ENCODE assay signal across 18 cellular contexts in the genomic region with DNA sequence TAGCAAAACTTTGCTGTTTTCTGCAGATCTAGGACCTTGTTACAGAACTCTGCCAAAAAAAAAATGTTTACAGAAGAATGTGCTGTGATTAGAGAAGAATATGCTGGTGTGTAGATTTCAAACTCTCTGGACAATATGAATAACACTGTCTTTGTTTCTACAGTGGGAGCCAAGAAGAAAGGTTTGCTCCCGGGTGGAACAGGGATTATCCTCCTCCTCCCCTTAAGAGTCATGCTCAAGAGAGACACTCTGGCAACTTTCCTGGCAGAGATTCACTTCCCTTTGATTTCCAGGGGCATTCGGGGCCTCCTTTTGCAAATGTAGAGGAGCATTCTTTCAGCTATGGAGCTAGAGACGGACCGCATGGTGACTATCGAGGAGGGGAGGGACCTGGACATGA. TPM values are rescaled to one million over a fixed set of nuclear protein-coding genes. Genes with fewer than 3 reads are reported as not detected.
DNase-seq lines count a peak whose midpoint lies in the region; ATAC-seq and TF ChIP-seq lines count a peak whose summit lies in the region.
"Had no signal": no experiment of that assay in that cellular context is flagged by ENCODE, and none has a peak within 500 bp of the region (broad histone marks: within the 10 kb centered on the region; RNA-seq: fewer than 3 reads in every experiment).

No MANE protein-coding gene starts in this region.

- peak overlapping the region; percentile 24 for H3K27ac ChIP-seq in endodermal cell (ENCODE audit: low read depth, low read length)
- peak overlapping the region; percentile 41 to 76 for H3K27ac ChIP-seq in testis
- H3K27ac ChIP-seq: neutrophil had no signal

- POLR2A ChIA-PET in naive thymus-derived CD8-positive, alpha-beta T cell (lab: Charles Lee) = no interaction called here

- ATAC-seq in GM21381 (IDR thresholded peaks at IDR 0.05; ENCODE audit: unreplicated experiment) = no peak
- ATAC-seq in naive thymus-derived CD8-positive, alpha-beta T cell = no peak
- ATAC-seq: activated T-cell treated with anti-CD3 and anti-CD28 coated beads, Interleukin-2, amount 50 U/mL, for 72 hours had no signal

- TF ChIP-seq CTCF in endodermal cell (conservative IDR thresholded peaks at IDR 0.05) (no peak), testis (IDR thresholded peaks at IDR 0.05) (no peak)

- H3K4me3 ChIP-seq in MG63 = no peak overlapping the region
- no peak overlapping the region for H3K4me3 ChIP-seq in endodermal cell (ENCODE audit: low read length)
- H3K4me3 ChIP-seq in testis = no peak overlapping the region

- intact Hi-C loops in testis (cut with DNase I; ENCODE audit: low total_unique reads) = no loop called here

- H3K36me3 ChIP-seq in MG63 (peaks cover 2% of the 10 kb centered on the region), endodermal cell (ENCODE audit: control insufficient read depth, insufficient read depth, low read length) (peaks cover 49% of the 10 kb centered on the region), testis (ENCODE audit: low read depth, missing control alignments) (no peaks in the 10 kb centered on the region)
- H3K36me3 ChIP-seq: BE2C had no signal

- peaks cover 2% of the 10 kb centered on the region for H3K4me1 Mint-ChIP-seq in endodermal cell
- H3K4me1 Mint-ChIP-seq in naive thymus-derived CD8-positive, alpha-beta T cell = peaks cover 3 to 23% (median 11%) of the 10 kb centered on the region in 4 donors

- H3K27me3 ChIP-seq in MG63 (no peaks in the 10 kb centered on the region), endodermal cell (ENCODE audit: control insufficient read depth, insufficient read depth, low read length, poor library complexity, severe bottlenecking) (no peaks in the 10 kb centered on the region), testis (no peaks in the 10 kb centered on the region)
- H3K27me3 ChIP-seq: BE2C, neutrophil had no signal

- H3K27me3 Mint-ChIP-seq in endodermal cell (ENCODE audit: insufficient read depth) = no peaks in the 10 kb centered on the region
- no peaks in the 10 kb centered on the region for H3K27me3 Mint-ChIP-seq in naive thymus-derived CD8-positive, alpha-beta T cell
- H3K27me3 Mint-ChIP-seq: activated CD4-positive, alpha-beta memory T cell treated with anti-CD3 and anti-CD28 coated beads, Interleukin-2, amount 10 ng/mL, durations not matched to agents 7 days and 5 days; activated naive CD8-positive, alpha-beta T cell treated with anti-CD3 and anti-CD28 coated beads for 36 hours had no signal

- H3K4me3 Mint-ChIP-seq in endodermal cell = no peak overlapping the region
- H3K4me3 Mint-ChIP-seq in naive thymus-derived CD8-positive, alpha-beta T cell = no peak overlapping the region
- H3K4me3 Mint-ChIP-seq: activated CD4-positive, alpha-beta memory T cell treated with anti-CD3 and anti-CD28 coated beads, Interleukin-2, amount 10 ng/mL, durations not matched to agents 7 days and 5 days; activated naive CD8-positive, alpha-beta T cell treated with anti-CD3 and anti-CD28 coated beads for 36 hours; activated T-cell treated with anti-CD3 and anti-CD28 coated beads, Interleukin-2, amount 50 U/mL, for 72 hours; T-helper 1 cell treated with Interleukin-12 subunit alpha and Interleukin-12 subunit beta and Interleukin-4 antibody, amounts not matched to agents 30 μg/mL and 1 μg/mL, for 36 hours had no signal

- peak overlapping the region; percentile 36 for H3K27ac Mint-ChIP-seq in endodermal cell
- peak overlapping the region in 5 of 10 donors; percentile 2 to 29 (median 22) for H3K27ac Mint-ChIP-seq in naive thymus-derived CD8-positive, alpha-beta T cell
- H3K27ac Mint-ChIP-seq: activated CD4-positive, alpha-beta memory T cell treated with anti-CD3 and anti-CD28 coated beads, Interleukin-2, amount 10 ng/mL, durations not matched to agents 7 days and 5 days; activated naive CD8-positive, alpha-beta T cell treated with anti-CD3 and anti-CD28 coated beads for 36 hours; activated T-cell treated with anti-CD3 and anti-CD28 coated beads, Interleukin-2, amount 50 U/mL, for 72 hours; T-helper 1 cell treated with Interleukin-12 subunit alpha and Interleukin-12 subunit beta and Interleukin-4 antibody, amounts not matched to agents 30 μg/mL and 1 μg/mL, for 36 hours had no signal

- no peak for TF ChIP-seq POLR2A in testis (IDR thresholded peaks at IDR 0.05)

- no peaks in the 10 kb centered on the region for H3K4me1 ChIP-seq in endodermal cell (ENCODE audit: control insufficient read depth, insufficient read depth, low read length)
- H3K4me1 ChIP-seq in testis = peaks cover 34% of the 10 kb centered on the region
- H3K4me1 ChIP-seq: BE2C had no signal

- DNase-seq in MG63 = peak; percentile 7
- no peak for DNase-seq in endodermal cell
- peak; percentile 8 for DNase-seq in midbrain (lab: John Stamatoyannopoulos, UW)
- peak; percentile 43 for DNase-seq in testis
- DNase-seq in NCI-H1417 (lab: John Stamatoyannopoulos, UW) = no peak
- DNase-seq in naive thymus-derived CD8-positive, alpha-beta T cell = no peak
- DNase-seq: activated CD4-positive, alpha-beta memory T cell treated with anti-CD3 and anti-CD28 coated beads, Interleukin-2, amount 10 ng/mL, durations not matched to agents 7 days and 5 days; activated naive CD8-positive, alpha-beta T cell treated with anti-CD3 and anti-CD28 coated beads for 36 hours; activated T-cell treated with anti-CD3 and anti-CD28 coated beads, Interleukin-2, amount 50 U/mL, for 72 hours; BE2C; mesenchymal stem cell; MV-4-11; NCI-H2029 treated with DMSO at 0.1 percent for 48 hours; NCI-H510A; stimulated activated CD4-positive, alpha-beta T cell treated with anti-CD3 and anti-CD28 coated beads, Interleukin-4, amount 100 ng/mL, for 1 hour had no signal

- peaks cover 35% of the 10 kb centered on the region for H3K36me3 Mint-ChIP-seq in endodermal cell (ENCODE audit: low read depth)
- peaks cover 0 to 76% (median 8%) of the 10 kb centered on the region in 3 donors for H3K36me3 Mint-ChIP-seq in naive thymus-derived CD8-positive, alpha-beta T cell

- H3K9ac ChIP-seq in endodermal cell (ENCODE audit: extremely low read depth, low read length, poor library complexity, severe bottlenecking) = no peak overlapping the region

- WGBS in endodermal cell (ENCODE audit: insufficient coverage in 1 of 2, insufficient read length in 1 of 2), 2 experiments = 90 to 96% methylated on average over 5 of the region's 5 CpGs
- 38 to 45% methylated on average over 5 of the region's 5 CpGs for WGBS in testis, 2 donors

- H3K9me3 Mint-ChIP-seq in endodermal cell = no peaks in the 10 kb centered on the region
- H3K9me3 Mint-ChIP-seq in naive thymus-derived CD8-positive, alpha-beta T cell = no peaks in the 10 kb centered on the region
- H3K9me3 Mint-ChIP-seq: activated CD4-positive, alpha-beta memory T cell treated with anti-CD3 and anti-CD28 coated beads, Interleukin-2, amount 10 ng/mL, durations not matched to agents 7 days and 5 days; activated naive CD8-positive, alpha-beta T cell treated with anti-CD3 and anti-CD28 coated beads for 36 hours; activated T-cell treated with anti-CD3 and anti-CD28 coated beads, Interleukin-2, amount 50 U/mL, for 72 hours; T-helper 1 cell treated with Interleukin-12 subunit alpha and Interleukin-12 subunit beta and Interleukin-4 antibody, amounts not matched to agents 30 μg/mL and 1 μg/mL, for 36 hours had no signal

- H3K9me3 ChIP-seq in MG63 = no peaks in the 10 kb centered on the region
- H3K9me3 ChIP-seq in endodermal cell (ENCODE audit: control insufficient read depth, low read length) = no peaks in the 10 kb centered on the region
- no peaks in the 10 kb centered on the region for H3K9me3 ChIP-seq in testis
- H3K9me3 ChIP-seq: BE2C, neutrophil had no signal

RNA-seq across cellular contexts. Expression of gene RBM6, which starts 27.4 kb away (rescaled TPM):
- 12.9 and 13.2 TPM in 2 replicates for total RNA-seq in MG63 (2014; rRNA removed; shearing (Covaris generic); ENCODE audit: low replicate concordance)
- total RNA-seq in endodermal cell (100 to 1,000 TPM; 116 to 168 TPM), testis (100 to 1,000 TPM; 212 to 229 TPM)
- polyA plus RNA-seq in endodermal cell (2013, experiment 1 of 2) = 131 TPM
- polyA plus RNA-seq in endodermal cell (2013, experiment 2 of 2) = 115 TPM
- 104 TPM for polyA plus RNA-seq in testis (ENCODE audit: insufficient read depth, low read depth, low replicate concordance)
- total RNA-seq in naive thymus-derived CD8-positive, alpha-beta T cell = 100 to 1,000 TPM; 189 to 197 TPM
- 10 to 100 TPM; 29.9 to 46.5 (median 31.7) TPM for polyA plus RNA-seq in naive thymus-derived CD8-positive, alpha-beta T cell

RNA-seq across cellular contexts. Expression of gene MON1A, which starts 37.7 kb away (rescaled TPM):
- total RNA-seq in MG63 (2014; rRNA removed; shearing (Covaris generic); ENCODE audit: low replicate concordance) = 10.3 and 15.6 TPM in 2 replicates
- total RNA-seq in endodermal cell (1 to 10 TPM; 4.1 to 6.2 TPM), testis (10 to 100 TPM; 16.4 to 17.3 TPM)
- 9.5 TPM for polyA plus RNA-seq in endodermal cell (2013, experiment 1 of 2)
- polyA plus RNA-seq in endodermal cell (2013, experiment 2 of 2) = 8.8 TPM
- 23.9 TPM for polyA plus RNA-seq in testis (ENCODE audit: insufficient read depth, low read depth, low replicate concordance)
- total RNA-seq in naive thymus-derived CD8-positive, alpha-beta T cell = 10 to 100 TPM in 1 of 2 experiments, 1 to 10 TPM in 1; 9.0 to 10.1 TPM
- 10 to 100 TPM; 12.2 to 21.0 (median 13.7) TPM for polyA plus RNA-seq in naive thymus-derived CD8-positive, alpha-beta T cell

Comparison
In these comparisons a context has a peak if more than half of its experiments do, and no peak if none do; other contexts are left out.
1. DNase-seq: peak in MG63 (single experiment), midbrain (single experiment) and testis (single experiment); none in endodermal cell (single experiment), NCI-H1417 (0 of 3) and naive thymus-derived CD8-positive, alpha-beta T cell (0 of 10).